16 cellular contexts compared by ENCODE assay signal in genomic region chr1:214321686-214322453, GRCh38. TPM values are rescaled to one million over a fixed set of nuclear protein-coding genes. Genes with fewer than 3 reads are reported as not detected.
DNase-seq lines count a peak whose midpoint lies in the region; ATAC-seq and TF ChIP-seq lines count a peak whose summit lies in the region.
"Had no signal": no experiment of that assay in that cellular context is flagged by ENCODE, and none has a peak within 500 bp of the region (broad histone marks: within the 10 kb centered on the region; RNA-seq: fewer than 3 reads in every experiment).

No MANE protein-coding gene starts in this region.

- H3K27ac ChIP-seq in A673 (ENCODE audit: low read depth, low read length, poor library complexity, severe bottlenecking), result no peak overlapping the region
- H3K27ac ChIP-seq: left lung had no signal

- no peaks in the 10 kb centered on the region for H3K27me3 ChIP-seq in A673 (replicated peaks; ENCODE audit: insufficient read depth, low read depth, low read length, poor library complexity)
- H3K27me3 ChIP-seq: left lung had no signal

- ATAC-seq in GM18909 (IDR thresholded peaks at IDR 0.05; ENCODE audit: poor library complexity, unreplicated experiment) (peak; percentile 75), HG02759 (IDR thresholded peaks at IDR 0.05; ENCODE audit: unreplicated experiment) (peak; percentile 79), HG03520 (IDR thresholded peaks at IDR 0.05; ENCODE audit: unreplicated experiment) (peak; percentile 65)
- ATAC-seq: left lung had no signal

- DNase-seq in A673 (ENCODE audit: low spot score) (peak; percentile 54), GM03348 (ENCODE audit: low spot score) (no peak), NCI-H2029 treated with DMSO at 0.1 percent for 48 hours (lab: John Stamatoyannopoulos, UW) (no peak)
- DNase-seq in stimulated activated naive CD4-positive, alpha-beta T cell (lab: John Stamatoyannopoulos, UW), result no peak
- DNase-seq in activated naive CD4-positive, alpha-beta T cell treated with anti-CD3 and anti-CD28 coated beads, Interleukin-2, amount 50 U/mL, for 16 hours, result no peak
- DNase-seq: activated CD4-positive, alpha-beta T cell treated with anti-CD3 and anti-CD28 coated beads for 1 hour; cortex of kidney; foreskin fibroblast; H7; left lung; NCI-H526; occipital lobe; stimulated activated CD4-positive, alpha-beta T cell treated with anti-CD3 and anti-CD28 coated beads, Interleukin-4, amount 100 ng/mL, for 4 hours had no signal

- H3K4me3 ChIP-seq in A673 (ENCODE audit: low read depth, low read length, poor library complexity, severe bottlenecking), result no peak overlapping the region
- H3K4me3 ChIP-seq: left lung had no signal

- intact Hi-C loops in A673 (cut with micrococcal nuclease; ENCODE audit: unreplicated experiment), result no loop called here

- POLR2A ChIA-PET in A673 (lab: Charles Lee; ENCODE audit: low non-redundant PET), result interaction anchor here (0.7 kb wide), 1 partner anchor 41 kb away, joined by 3 read pairs; no protein-coding TSS in a partner anchor

- H3K4me1 ChIP-seq in A673 (ENCODE audit: insufficient read depth, low read length, poor library complexity, severe bottlenecking), result peaks cover 12% of the 10 kb centered on the region
- H3K4me1 ChIP-seq: left lung had no signal

- no peaks in the 10 kb centered on the region for H3K9me3 ChIP-seq in A673 (ENCODE audit: low read depth, low read length, poor library complexity, severe bottlenecking)
- H3K9me3 ChIP-seq: left lung had no signal

- no TSS peak for BruUV-seq in A673 (replicated peaks; lab: Mats Ljungman, UMichigan)

- no peak for TF ChIP-seq CTCF in A673 (conservative IDR thresholded peaks at IDR 0.05; ENCODE audit: low read depth, low read length)

- CTCF ChIA-PET in A673 (lab: Charles Lee), result interaction anchor here (1.0 to 1.7 kb wide), 2 partner anchors 10 to 60 kb away, joined by 3 to 5 read pairs; no protein-coding TSS in a partner anchor

- H3K36me3 ChIP-seq in A673 (ENCODE audit: insufficient read depth, low read length, poor library complexity, severe bottlenecking), result no peaks in the 10 kb centered on the region

RNA-seq across cellular contexts. Expression of gene SMYD2, which starts 40.9 kb away (rescaled TPM):
- total RNA-seq in A673 (2021), result 24.2 and 25.8 TPM in 2 replicates
